22 cellular contexts compared by ENCODE assay signal in genomic region chr20:63067266-63067635, GRCh38.
"Had no signal": no experiment of that assay in that cellular context is flagged by ENCODE, and none has a peak within 500 bp of the region (broad histone marks: within the 10 kb centered on the region; RNA-seq: fewer than 3 reads in every experiment).

No MANE protein-coding gene starts in this region.

- H3K9me3 Mint-ChIP-seq: activated naive CD4-positive, alpha-beta T cell treated with anti-CD3 and anti-CD28 coated beads for 36 hours; activated naive CD8-positive, alpha-beta T cell treated with anti-CD3 and anti-CD28 coated beads for 36 hours; brain; endodermal cell; memory B cell had no signal

- H3K9me3 ChIP-seq: adrenal gland, ascending aorta, esophagus muscularis mucosa, suprapubic skin, tibial artery had no signal

- H3K4me1 Mint-ChIP-seq: endodermal cell, memory B cell had no signal

- H3K4me1 ChIP-seq: ascending aorta, foreskin keratinocyte, suprapubic skin had no signal

- H3K36me3 Mint-ChIP-seq: activated naive CD8-positive, alpha-beta T cell treated with anti-CD3 and anti-CD28 coated beads for 36 hours; brain; memory B cell; naive thymus-derived CD8-positive, alpha-beta T cell had no signal

- H3K27ac ChIP-seq: adrenal gland, ascending aorta, cardiac muscle cell, esophagus muscularis mucosa, foreskin keratinocyte, suprapubic skin, tibial artery, VCaP had no signal

- H3K36me3 ChIP-seq: adrenal gland, ascending aorta, cardiac muscle cell, esophagus muscularis mucosa, suprapubic skin, tibial artery had no signal

- H3K4me3 Mint-ChIP-seq: activated naive CD4-positive, alpha-beta T cell treated with anti-CD3 and anti-CD28 coated beads for 36 hours; activated naive CD8-positive, alpha-beta T cell treated with anti-CD3 and anti-CD28 coated beads for 36 hours; brain; endodermal cell; memory B cell; naive thymus-derived CD8-positive, alpha-beta T cell had no signal

- DNase-seq: activated CD4-positive, alpha-beta T cell treated with anti-CD3 and anti-CD28 coated beads for 4 hours; activated CD4-positive, alpha-beta T cell treated with anti-CD3 and anti-CD28 coated beads, Interleukin-2, amount 50 U/mL, for 4 hours; activated effector memory CD4-positive, alpha-beta T cell treated with Interleukin-2 at 50 U/mL for 16 hours; activated naive CD4-positive, alpha-beta T cell treated with anti-CD3 and anti-CD28 coated beads for 36 hours; activated naive CD8-positive, alpha-beta T cell treated with anti-CD3 and anti-CD28 coated beads for 36 hours; adrenal gland; endodermal cell; foreskin keratinocyte; stimulated activated CD4-positive, alpha-beta T cell treated with anti-CD3 and anti-CD28 coated beads, Interleukin-15, amount 100 ng/mL, for 24 hours; stimulated activated CD4-positive, alpha-beta T cell treated with anti-CD3 and anti-CD28 coated beads, Interleukin-2, amount 100 ng/mL, for 24 hours; stimulated activated naive CD4-positive, alpha-beta T cell had no signal

- H3K4me3 ChIP-seq: adrenal gland, ascending aorta, cardiac muscle cell, esophagus muscularis mucosa, smooth muscle cell, suprapubic skin, tibial artery had no signal

- ATAC-seq: foreskin keratinocyte; naive thymus-derived CD8-positive, alpha-beta T cell had no signal

- H3K27ac Mint-ChIP-seq: activated naive CD4-positive, alpha-beta T cell treated with anti-CD3 and anti-CD28 coated beads for 36 hours; activated naive CD8-positive, alpha-beta T cell treated with anti-CD3 and anti-CD28 coated beads for 36 hours; endodermal cell; memory B cell; naive thymus-derived CD8-positive, alpha-beta T cell; progenitor cell of endocrine pancreas had no signal
